ENCODE assay signal across 24 cellular contexts in the genomic region with DNA sequence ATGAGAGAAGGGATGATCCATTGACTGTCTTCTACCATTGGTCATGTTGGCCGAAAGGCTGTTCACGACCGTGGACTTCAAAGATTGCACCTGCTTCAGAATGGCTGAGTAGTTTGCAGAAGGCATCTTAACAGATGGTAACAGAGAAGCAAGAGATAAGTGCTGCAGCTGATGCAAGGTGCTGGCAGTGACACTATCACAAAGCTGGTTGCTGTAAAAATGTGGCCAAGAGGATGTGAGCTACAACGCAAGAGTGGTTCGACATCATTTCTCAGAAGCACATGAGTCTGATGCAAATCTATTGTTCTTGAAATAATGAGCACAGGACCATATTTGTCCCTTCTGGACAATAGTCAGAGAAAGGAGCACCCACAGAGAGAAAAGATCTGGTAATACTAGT.
"Had no signal": no experiment of that assay in that cellular context is flagged by ENCODE, and none has a peak within 500 bp of the region (broad histone marks: within the 10 kb centered on the region; RNA-seq: fewer than 3 reads in every experiment).

No MANE protein-coding gene starts in this region.

- DNase-seq: activated CD4-positive, alpha-beta T cell treated with anti-CD3 and anti-CD28 coated beads for 36 hours; activated CD4-positive, alpha-beta T cell treated with anti-CD3 and anti-CD28 coated beads, Interleukin-2, amount 50 U/mL, for 4 hours; activated CD8-positive, alpha-beta memory T cell treated with anti-CD3 and anti-CD28 coated beads for 24 hours; activated CD8-positive, alpha-beta memory T cell treated with anti-CD3 and anti-CD28 coated beads, Interleukin-2, amount 50 U/mL, for 4 hours; activated naive CD4-positive, alpha-beta T cell; activated naive CD8-positive, alpha-beta T cell treated with anti-CD3 and anti-CD28 coated beads for 36 hours; activated T-cell treated with anti-CD3 and anti-CD28 coated beads, Interleukin-2, amount 50 U/mL, for 24 hours; cerebellar nuclear complex; cortex of kidney; left colon; mesenchymal stem cell; mucosa of descending colon; occipital lobe; right lobe of liver; stimulated activated CD4-positive, alpha-beta T cell treated with anti-CD3 and anti-CD28 coated beads, Interleukin-1b, Interleukin-23, amount 100 ng/mL, for 48 hours; stomach; T1000; transverse colon; uterus had no signal

- H3K27me3 ChIP-seq: right lobe of liver, stomach, suprapubic skin, transverse colon, uterus had no signal

- H3K27ac ChIP-seq: epithelial cell of prostate, right lobe of liver, skin epidermis, stomach, suprapubic skin, transverse colon, uterus had no signal

- H3K4me3 ChIP-seq: mucosa of descending colon, right lobe of liver, skin epidermis, stomach, suprapubic skin, transverse colon, uterus had no signal

- H3K36me3 ChIP-seq: right lobe of liver, stomach, suprapubic skin, transverse colon, uterus had no signal

- FAIRE-seq: astrocyte, keratinocyte had no signal

- H3K4me1 ChIP-seq: right lobe of liver, suprapubic skin, transverse colon, uterus had no signal
